Comparison of ENCODE assay signal across 13 cellular contexts in genomic region chr12:113880993-113881392, GRCh38.
DNase-seq lines count a peak whose midpoint lies in the region; TF ChIP-seq lines count a peak whose summit lies in the region.
"Had no signal": no experiment of that assay in that cellular context is flagged by ENCODE, and none has a peak within 500 bp of the region (broad histone marks: within the 10 kb centered on the region; RNA-seq: fewer than 3 reads in every experiment).

No MANE protein-coding gene starts in this region.

- H3K4ac ChIP-seq in neuronal stem cell (ENCODE audit: low read length) (no peak overlapping the region), mesendoderm (ENCODE audit: low read depth, low read length) (no peak overlapping the region)

- no peak overlapping the region for H3K14ac ChIP-seq in neuronal stem cell (ENCODE audit: low read length)

- H2BK120ac ChIP-seq in neuronal stem cell (ENCODE audit: low read depth, low read length) (no peak overlapping the region), mesendoderm (ENCODE audit: low read depth, low read length) (no peak overlapping the region)

- H3K79me1 ChIP-seq in neuronal stem cell (ENCODE audit: low read depth, low read length) (no peaks in the 10 kb centered on the region), mesendoderm (ENCODE audit: low read length) (no peaks in the 10 kb centered on the region)

- no peak overlapping the region for H4K5ac ChIP-seq in mesendoderm (ENCODE audit: low read length)

- H3K4me1 ChIP-seq in neuronal stem cell (ENCODE audit: control insufficient read depth in 2 of 2, insufficient read depth in 1 of 2, low read depth in 1 of 2, low read length in 2 of 2) (peaks cover 0 to 5% of the 10 kb centered on the region in 2 donors), mesendoderm (ENCODE audit: control insufficient read depth, low read depth, low read length) (no peaks in the 10 kb centered on the region)

- peaks cover 4% of the 10 kb centered on the region in 2 donors for H3K9me3 ChIP-seq in neuronal stem cell (replicated peaks in 1 of 2; ENCODE audit: control insufficient read depth in 2 of 2, insufficient read depth in 1 of 2, low read depth in 1 of 2, low read length in 2 of 2)
- H3K9me3 ChIP-seq: SJSA1 had no signal

- H3K36me3 ChIP-seq in neuronal stem cell (replicated peaks in 1 of 2; ENCODE audit: control insufficient read depth in 2 of 2, insufficient read depth in 2 of 2, low read length in 2 of 2) (no peaks in the 10 kb centered on the region), mesendoderm (ENCODE audit: control insufficient read depth, insufficient read depth, low read length) (no peaks in the 10 kb centered on the region)

- no peaks in the 10 kb centered on the region for H3K79me2 ChIP-seq in mesendoderm (ENCODE audit: control insufficient read depth, insufficient read depth, low read length)

- H3K4me3 ChIP-seq in neuronal stem cell (ENCODE audit: low read length in 2 of 2) (no peak overlapping the region), mesendoderm (ENCODE audit: low read length) (no peak overlapping the region)
- H3K4me3 ChIP-seq: PC-9, SJSA1 had no signal

- POLR2A ChIA-PET in HEK293T (lab: Yijun Ruan, JAX): no interaction called here

- H3K23ac ChIP-seq in neuronal stem cell (ENCODE audit: low read depth, low read length, poor library complexity): no peak overlapping the region
- no peak overlapping the region for H3K23ac ChIP-seq in mesendoderm (ENCODE audit: low read length)

- H2BK15ac ChIP-seq in neuronal stem cell (ENCODE audit: low read length) (peak overlapping the region; percentile 0), mesendoderm (replicated peaks; ENCODE audit: low read depth) (no peak overlapping the region)

- DNase-seq in NCI-H748 (lab: John Stamatoyannopoulos, UW; ENCODE audit: unreplicated experiment) (peak; percentile 18), NCI-H748 treated with DMSO at 0.1 percent for 48 hours (lab: John Stamatoyannopoulos, UW) (no peak), NCI-H146 treated with DMSO at 0.1 percent for 48 hours (lab: John Stamatoyannopoulos, UW; ENCODE audit: unreplicated experiment) (peak; percentile 4), NCI-H526 treated with DMSO at 0.1 percent for 48 hours (lab: John Stamatoyannopoulos, UW) (peak; percentile 20), neuronal stem cell (ENCODE audit: low spot score) (no peak), mesendoderm (no peak), HEK293T (ENCODE audit: extremely low spot score) (no peak)
- DNase-seq in activated CD4-positive, alpha-beta T cell treated with anti-CD3 and anti-CD28 coated beads, Interleukin-2, amount 50 U/mL, for 4 hours: no peak
- DNase-seq: PC-9, SW 1271 had no signal

- H4K8ac ChIP-seq in neuronal stem cell (ENCODE audit: low read depth, low read length) (no peak overlapping the region), mesendoderm (ENCODE audit: low read depth, low read length) (no peak overlapping the region)

- H3K27ac ChIP-seq in neuronal stem cell (replicated peaks; ENCODE audit: low read length) (no peak overlapping the region), mesendoderm (ENCODE audit: low read depth, low read length) (no peak overlapping the region)
- H3K27ac ChIP-seq: C4-2B, KMS-11, PC-9, SJSA1 had no signal

- no peak overlapping the region for H2AK5ac ChIP-seq in neuronal stem cell (ENCODE audit: low read depth, low read length)
- no peak overlapping the region for H2AK5ac ChIP-seq in mesendoderm (ENCODE audit: low read length)

- WGBS in neuronal stem cell (ENCODE audit: extremely low coverage in 2 of 2, insufficient read length in 2 of 2, insufficient replicate concordance in 1 of 2), 2 donors: no CpG with 5 or more reads among the region's 12 CpGs
- no CpG with 5 or more reads among the region's 12 CpGs for WGBS in mesendoderm (ENCODE audit: extremely low coverage, insufficient coverage, low lambda C conversion rate)

- H2BK12ac ChIP-seq in neuronal stem cell (ENCODE audit: low read length): no peak overlapping the region

- H3K9ac ChIP-seq in neuronal stem cell (ENCODE audit: low read depth, low read length, poor library complexity): no peak overlapping the region
- H3K9ac ChIP-seq in mesendoderm (ENCODE audit: low read length): no peak overlapping the region
- H3K9ac ChIP-seq: KMS-11 had no signal

- CTCF ChIA-PET in HEK293T (lab: Yijun Ruan, JAX): no interaction called here

- H3K27me3 ChIP-seq in neuronal stem cell (ENCODE audit: control insufficient read depth in 3 of 3, insufficient read depth in 3 of 3, low read depth in 1 of 3, low read length in 3 of 3) (no peaks in the 10 kb centered on the region), mesendoderm (ENCODE audit: insufficient read depth, low read length, poor library complexity) (no peaks in the 10 kb centered on the region)
- H3K27me3 ChIP-seq: SJSA1 had no signal

- H2AFZ ChIP-seq in neuronal stem cell (ENCODE audit: low read length): no peak overlapping the region
- H2AFZ ChIP-seq: PC-9 had no signal

- no peak overlapping the region for H3K18ac ChIP-seq in neuronal stem cell (ENCODE audit: low read length)
- H3K18ac ChIP-seq in mesendoderm (ENCODE audit: low read length): no peak overlapping the region

- H2BK5ac ChIP-seq in neuronal stem cell (ENCODE audit: low read length): no peak overlapping the region
- no peak overlapping the region for H2BK5ac ChIP-seq in mesendoderm (ENCODE audit: low read length)

- H4K91ac ChIP-seq in neuronal stem cell (ENCODE audit: low read depth, low read length, poor library complexity): no peak overlapping the region

- no peak overlapping the region for H3K56ac ChIP-seq in mesendoderm (ENCODE audit: low read length)

- no peak overlapping the region for H3K4me2 ChIP-seq in neuronal stem cell (ENCODE audit: insufficient read depth, low read length, poor library complexity, severe bottlenecking)
- H3K4me2 ChIP-seq in mesendoderm (ENCODE audit: low read length): no peak overlapping the region
- H3K4me2 ChIP-seq: KMS-11, PC-9 had no signal

TF ChIP-seq in HEK293T, 16 proteins besides CTCF, POLR2A, EP300 and RAD21:
- TF ChIP-seq NFRKB (IDR thresholded peaks at IDR 0.05) (no peak), PKNOX1 (IDR thresholded peaks at IDR 0.05) (no peak), SUZ12 (IDR thresholded peaks at IDR 0.05) (no peak), SP1 (IDR thresholded peaks at IDR 0.05) (no peak), FOXK2 (IDR thresholded peaks at IDR 0.05) (no peak), HDGF (IDR thresholded peaks at IDR 0.05; ENCODE audit: borderline replicate concordance) (no peak), ZNF384 (IDR thresholded peaks at IDR 0.05) (no peak), FOXM1 (IDR thresholded peaks at IDR 0.05; ENCODE audit: borderline replicate concordance) (no peak), LEF1 (IDR thresholded peaks at IDR 0.05; ENCODE audit: borderline replicate concordance) (no peak), FOXA1 (IDR thresholded peaks at IDR 0.05) (no peak), ELF4 (IDR thresholded peaks at IDR 0.05) (no peak)
TF ChIP-seq in HEK293T: peak in this region for 0.

Comparison
In these comparisons a context has a peak if more than half of its experiments do, and no peak if none do; other contexts are left out.
1. DNase-seq: peak in NCI-H748 (single experiment), NCI-H146 treated with DMSO at 0.1 percent for 48 hours (single experiment) and NCI-H526 treated with DMSO at 0.1 percent for 48 hours (single experiment); none in NCI-H748 treated with DMSO at 0.1 percent for 48 hours (single experiment), neuronal stem cell (single experiment), mesendoderm (single experiment), HEK293T (single experiment) and activated CD4-positive, alpha-beta T cell treated with anti-CD3 and anti-CD28 coated beads, Interleukin-2, amount 50 U/mL, for 4 hours (0 of 2).